8 cellular contexts compared by ENCODE assay signal in the genomic region with DNA sequence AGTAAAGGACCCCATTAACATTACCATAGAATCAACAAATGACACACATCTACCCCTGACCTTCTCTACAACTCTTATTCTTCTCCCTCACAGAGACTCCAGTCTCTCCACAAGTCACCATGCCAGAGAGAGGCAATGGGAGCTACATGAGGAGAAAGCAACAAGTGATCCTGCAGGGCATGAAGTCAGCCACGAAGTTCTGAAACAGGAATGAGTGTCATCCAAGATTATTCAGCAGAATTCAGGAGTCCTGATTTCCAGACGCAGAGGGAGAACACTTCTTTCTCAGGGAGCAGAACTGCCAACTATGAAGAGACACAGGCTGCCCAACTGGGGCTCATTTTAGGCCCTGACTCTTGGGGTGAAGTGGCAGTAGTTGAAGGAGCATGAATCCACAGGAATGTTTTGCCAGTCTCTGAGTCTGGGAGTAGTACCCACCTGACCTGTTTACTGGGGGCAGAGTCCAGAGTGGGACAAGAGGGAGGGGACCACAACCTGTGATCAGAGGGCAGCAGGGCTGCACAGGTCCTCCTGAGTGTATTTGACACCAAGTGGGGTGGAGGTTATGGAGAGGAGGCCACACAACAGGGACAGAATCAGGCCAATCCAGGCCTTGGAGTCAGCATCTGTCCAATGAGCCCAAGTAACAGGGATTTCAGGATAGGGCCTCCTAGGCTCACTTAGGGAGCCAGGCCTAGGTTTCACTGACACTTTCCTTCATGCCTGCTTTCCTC. TPM values are rescaled to one million over a fixed set of nuclear protein-coding genes. Genes with fewer than 3 reads are reported as not detected.
A peak's percentile ranks its signal among the peaks of the same experiment; 100 is the strongest.
DNase-seq lines count a peak whose midpoint lies in the region; ATAC-seq, FAIRE-seq and TF ChIP-seq lines count a peak whose summit lies in the region.

No MANE protein-coding gene starts in this region.

- no peaks in the 10 kb centered on the region for H3K9me3 Mint-ChIP-seq in CD8-positive, alpha-beta memory T cell

- H4K20me1 ChIP-seq in osteoblast (ENCODE audit: insufficient read depth, low read length) = peaks cover 10% of the 10 kb centered on the region

- peak overlapping the region; percentile 85 to 98 (median 94) for H3K27ac Mint-ChIP-seq in CD8-positive, alpha-beta memory T cell

- H2AFZ ChIP-seq in osteoblast (ENCODE audit: low read length) = peak overlapping the region; percentile 88

- peak overlapping the region; percentile 77 for H3K27ac ChIP-seq in CD8-positive, alpha-beta memory T cell (ENCODE audit: low read depth, low read length)
- H3K27ac ChIP-seq in Panc1 (ENCODE audit: low read length) (peak overlapping the region; percentile 71), osteoblast (ENCODE audit: low read depth, low read length) (peak overlapping the region; percentile 73)

- TF ChIP-seq CTCF in Panc1 (IDR thresholded peaks at IDR 0.05) = no peak
- no peak for TF ChIP-seq CTCF in epithelial cell of esophagus (IDR thresholded peaks at IDR 0.05; ENCODE audit: insufficient read depth, low read depth, low read length, missing control alignments)
- no peak for TF ChIP-seq CTCF in osteoblast (IDR thresholded peaks at IDR 0.05; ENCODE audit: extremely low read depth, low read depth, low read length)
- no peak for TF ChIP-seq CTCF in GM10248 (IDR thresholded peaks at IDR 0.05; ENCODE audit: control extremely low read depth, extremely low read depth, low read depth, missing control alignments)

- peaks cover 0 to 7% of the 10 kb centered on the region in 2 donors for H3K27me3 Mint-ChIP-seq in CD8-positive, alpha-beta memory T cell

- peaks cover 10% of the 10 kb centered on the region for H3K36me3 ChIP-seq in CD8-positive, alpha-beta memory T cell (ENCODE audit: insufficient read depth, low read length)
- H3K36me3 ChIP-seq in Panc1 (ENCODE audit: control insufficient read depth, insufficient read depth, low read length) (no peaks in the 10 kb centered on the region; the same call in 1 of the 2 replicates), osteoblast (ENCODE audit: insufficient read depth, low read length) (peaks cover 3% of the 10 kb centered on the region)

- no peak for FAIRE-seq in HTR-8/SVneo (lab: Jason Lieb, UNC)

- H3K4me1 ChIP-seq in CD8-positive, alpha-beta memory T cell (ENCODE audit: insufficient read depth, low read length) = peaks cover 44% of the 10 kb centered on the region
- H3K4me1 ChIP-seq in Panc1 (ENCODE audit: control insufficient read depth, insufficient read depth, low read length) (peaks cover 9% of the 10 kb centered on the region; the same call in 1 of the 2 replicates), osteoblast (ENCODE audit: insufficient read depth, low read length) (peaks cover 19% of the 10 kb centered on the region)

- POLR2A ChIA-PET in CD8-positive, alpha-beta memory T cell (lab: Charles Lee) = interaction anchor here (0.6 to 2.8 kb wide), 5 partner anchors 23 to 165 kb away, joined by 4 to 13 read pairs (median 6); partner anchors contain the start of genes HSF5 and SUPT4H1
- POLR2A ChIA-PET in Panc1 (lab: Charles Lee) = interaction anchor here (0.5 kb wide), 1 partner anchor 114 kb away, joined by 7 read pairs; no protein-coding TSS in a partner anchor
- POLR2A ChIA-PET in GM10248 (lab: Yijun Ruan, JAX) = interaction anchor here (0.6 to 1.8 kb wide), 3 partner anchors 11 to 141 kb away, joined by 4 to 6 read pairs (median 5); no protein-coding TSS in a partner anchor

- DNase-seq in CD8-positive, alpha-beta memory T cell = no peak
- DNase-seq in Panc1 (ENCODE audit: low read depth, low spot score) = no peak
- no peak for DNase-seq in epithelial cell of esophagus (ENCODE audit: low read depth)
- no peak for DNase-seq in osteoblast (ENCODE audit: insufficient read length, low spot score, missing footprints)
- no peak for DNase-seq in middle frontal gyrus (ENCODE audit: extremely low spot score, low spot score)
- DNase-seq in GM10248 (ENCODE audit: extremely low spot score) = no peak
- DNase-seq in HTR-8/SVneo (ENCODE audit: insufficient read length, low spot score) = no peak
- DNase-seq in activated CD4-positive, alpha-beta T cell treated with anti-CD3 and anti-CD28 coated beads for 1 hour = no peak

- peaks cover 10% of the 10 kb centered on the region for H3K79me2 ChIP-seq in osteoblast (ENCODE audit: insufficient read depth, low read length)

- H3K36me3 Mint-ChIP-seq in CD8-positive, alpha-beta memory T cell = peaks cover 0 to 15% (median 0%) of the 10 kb centered on the region in 3 donors

- peak overlapping the region; percentile 97 for H3K4me2 ChIP-seq in osteoblast (ENCODE audit: insufficient read depth, low read length)

- peaks cover 38 to 58% (median 44%) of the 10 kb centered on the region in 3 donors for H3K4me1 Mint-ChIP-seq in CD8-positive, alpha-beta memory T cell

- BruUV-seq in Panc1 (replicated peaks; lab: Mats Ljungman, UMichigan) = no TSS peak

- peak overlapping the region; percentile 81 for H3K4me3 ChIP-seq in CD8-positive, alpha-beta memory T cell (ENCODE audit: low read length)
- H3K4me3 ChIP-seq in Panc1 (ENCODE audit: low read depth in 2 of 2, low read length in 2 of 2) (peak overlapping the region; percentile 87 to 95), epithelial cell of esophagus (ENCODE audit: low read length) (peak overlapping the region; percentile 74), osteoblast (ENCODE audit: insufficient read depth, low read length) (peak overlapping the region; percentile 89)

- H3K27me3 ChIP-seq in CD8-positive, alpha-beta memory T cell (ENCODE audit: insufficient read depth, low read length, poor library complexity, severe bottlenecking) = no peaks in the 10 kb centered on the region
- H3K27me3 ChIP-seq in Panc1 (ENCODE audit: control insufficient read depth, insufficient read depth, low read length) (no peaks in the 10 kb centered on the region), osteoblast (ENCODE audit: insufficient read depth, low read length) (no peaks in the 10 kb centered on the region)

- in situ Hi-C loops in Panc1 (cut with HindIII; ENCODE audit: low pct_unique_long_range_greater_than_20kb, low sequenced_read_pairs) = no loop called here

- CTCF ChIA-PET in CD8-positive, alpha-beta memory T cell (lab: Charles Lee) = interaction anchor here (0.9 to 2.2 kb wide), 2 partner anchors 100 to 199 kb away, joined by 3 to 7 read pairs; partner anchors contain the start of gene RNF43
- CTCF ChIA-PET in Panc1 (lab: Charles Lee) (no interaction called here), GM10248 (lab: Yijun Ruan, JAX) (interaction anchor here (1.2 to 2.6 kb wide), 5 partner anchors 13 to 514 kb away, joined by 3 to 31 read pairs (median 4); no protein-coding TSS in a partner anchor)

- no peaks in the 10 kb centered on the region for H3K9me3 ChIP-seq in CD8-positive, alpha-beta memory T cell (ENCODE audit: low read length)
- H3K9me3 ChIP-seq in Panc1 (ENCODE audit: control insufficient read depth, insufficient read depth, low read depth, low read length) (no peaks in the 10 kb centered on the region), osteoblast (ENCODE audit: low read depth, low read length) (no peaks in the 10 kb centered on the region)

- peak overlapping the region; percentile 81 to 99 (median 97) for H3K4me3 Mint-ChIP-seq in CD8-positive, alpha-beta memory T cell

- intact Hi-C loops in Panc1 (cut with micrococcal nuclease; ENCODE audit: unreplicated experiment) = loop anchor here (10.0 kb wide), 1 partner anchor 118 kb away; no protein-coding TSS in a partner anchor

- no peak for ATAC-seq in Panc1

RNA-seq across cellular contexts. Expression of gene MTMR4, which starts 2.4 kb away (rescaled TPM):
- 10 to 100 TPM; 90.2 to 91.8 TPM for total RNA-seq in CD8-positive, alpha-beta memory T cell
- 23.3 TPM for polyA plus RNA-seq in CD8-positive, alpha-beta memory T cell
- total RNA-seq in Panc1 (2021; ENCODE audit: unreplicated experiment) (20.8 TPM), osteoblast (43.6 and 51.4 TPM in 2 replicates)
- polyA plus RNA-seq in Panc1 (2012; ENCODE audit: insufficient read length) = 11.5 TPM

RNA-seq across cellular contexts. Expression of gene HSF5, which starts 28.6 kb away (rescaled TPM):
- 1 to 10 TPM; 5.4 to 5.5 TPM for total RNA-seq in CD8-positive, alpha-beta memory T cell
- polyA plus RNA-seq in CD8-positive, alpha-beta memory T cell = 0.76 TPM
- total RNA-seq in Panc1 (2021; ENCODE audit: unreplicated experiment) = not detected
- not detected for polyA plus RNA-seq in Panc1 (2012; ENCODE audit: insufficient read length)
- under 0.01 TPM in 2 replicates for total RNA-seq in osteoblast
